1 cellular context compared by ENCODE assay signal in genomic region chr9:130590305-130590704, GRCh38.
A peak's percentile ranks its signal among the peaks of the same experiment; 100 is the strongest.
TF ChIP-seq lines count a peak whose summit lies in the region.

No MANE protein-coding gene starts in this region.

TF ChIP-seq in HepG2, 621 proteins besides CTCF, POLR2A, EP300 and RAD21 (continued from another document and continues in another):
- TF ChIP-seq ZGPAT (CRISPR knock-in tag; IDR thresholded peaks at IDR 0.05) (peak; percentile 34; the same call in 1 of the 2 replicates), ZNF577 (CRISPR knock-in tag; IDR thresholded peaks at IDR 0.05; ENCODE audit: borderline replicate concordance, low read depth) (no peak), MED1 (CRISPR knock-in tag; IDR thresholded peaks at IDR 0.05) (0 out of 2 replicates have a peak, but pooled peaks have one; percentile 29), TBP (CRISPR knock-in tag; IDR thresholded peaks at IDR 0.05) (no peak), ZNF280B (CRISPR knock-in tag; IDR thresholded peaks at IDR 0.05; ENCODE audit: borderline replicate concordance) (no peak), ZNF800 (CRISPR knock-in tag; IDR thresholded peaks at IDR 0.05) (no peak), FOXK1 (CRISPR knock-in tag; IDR thresholded peaks at IDR 0.05; ENCODE audit: borderline replicate concordance, low read depth) (no peak), TCF7 (IDR thresholded peaks at IDR 0.05; ENCODE audit: low read depth) (no peak), ZNF549 (CRISPR knock-in tag; IDR thresholded peaks at IDR 0.05) (no peak), NRL (CRISPR knock-in tag; IDR thresholded peaks at IDR 0.05; ENCODE audit: borderline replicate concordance) (no peak), MZF1 (CRISPR knock-in tag; IDR thresholded peaks at IDR 0.05; ENCODE audit: borderline replicate concordance) (no peak), SOX13 (IDR thresholded peaks at IDR 0.05) (no peak), SOX13 (CRISPR knock-in tag; conservative IDR thresholded peaks at IDR 0.05 in 1 of 2, IDR thresholded peaks at IDR 0.05 in 1 of 2) (peak in 1 of 2 experiments; percentile 53; a peak in 2 of 4 replicates), HDAC2 (CRISPR knock-in tag; IDR thresholded peaks at IDR 0.05) (peak; percentile 44; the same call in 1 of the 2 replicates), CBX1 (IDR thresholded peaks at IDR 0.05; ENCODE audit: low read depth) (no peak), AHDC1 (CRISPR knock-in tag; IDR thresholded peaks at IDR 0.05; ENCODE audit: borderline replicate concordance) (0 out of 2 replicates have a peak, but pooled peaks have one; percentile 50), FOXA3 (CRISPR knock-in tag; IDR thresholded peaks at IDR 0.05) (peak; percentile 35; the same call in 1 of the 2 replicates), ZNF331 (CRISPR knock-in tag; IDR thresholded peaks at IDR 0.05) (0 out of 2 replicates have a peak, but pooled peaks have one; percentile 8), NR2F6 (IDR thresholded peaks at IDR 0.05) (0 out of 2 replicates have a peak, but pooled peaks have one; percentile 32), NR2F6 (CRISPR knock-in tag; IDR thresholded peaks at IDR 0.05) (no peak), ISL2 (CRISPR knock-in tag; IDR thresholded peaks at IDR 0.05) (peak; percentile 80), HNF4A (CRISPR knock-in tag; IDR thresholded peaks at IDR 0.05) (peak; percentile 70), HDAC1 (CRISPR knock-in tag; IDR thresholded peaks at IDR 0.05) (0 out of 2 replicates have a peak, but pooled peaks have one; percentile 12), DR1 (CRISPR knock-in tag; IDR thresholded peaks at IDR 0.05) (no peak), ATF7-NPFF (CRISPR knock-in tag; IDR thresholded peaks at IDR 0.05; ENCODE audit: low read depth) (no peak), DNMT1 (CRISPR knock-in tag; IDR thresholded peaks at IDR 0.05) (no peak), ZNF768 (CRISPR knock-in tag; IDR thresholded peaks at IDR 0.05) (no peak), BCL6 (CRISPR knock-in tag; IDR thresholded peaks at IDR 0.05) (0 out of 2 replicates have a peak, but pooled peaks have one; percentile 27), SOX6 (IDR thresholded peaks at IDR 0.05) (no peak), SOX6 (CRISPR knock-in tag; IDR thresholded peaks at IDR 0.05) (peak; percentile 75), ZNF777 (CRISPR knock-in tag; IDR thresholded peaks at IDR 0.05) (no peak), ZNF589 (CRISPR knock-in tag; conservative IDR thresholded peaks at IDR 0.05) (no peak)
- TF ChIP-seq, protein P1, sequence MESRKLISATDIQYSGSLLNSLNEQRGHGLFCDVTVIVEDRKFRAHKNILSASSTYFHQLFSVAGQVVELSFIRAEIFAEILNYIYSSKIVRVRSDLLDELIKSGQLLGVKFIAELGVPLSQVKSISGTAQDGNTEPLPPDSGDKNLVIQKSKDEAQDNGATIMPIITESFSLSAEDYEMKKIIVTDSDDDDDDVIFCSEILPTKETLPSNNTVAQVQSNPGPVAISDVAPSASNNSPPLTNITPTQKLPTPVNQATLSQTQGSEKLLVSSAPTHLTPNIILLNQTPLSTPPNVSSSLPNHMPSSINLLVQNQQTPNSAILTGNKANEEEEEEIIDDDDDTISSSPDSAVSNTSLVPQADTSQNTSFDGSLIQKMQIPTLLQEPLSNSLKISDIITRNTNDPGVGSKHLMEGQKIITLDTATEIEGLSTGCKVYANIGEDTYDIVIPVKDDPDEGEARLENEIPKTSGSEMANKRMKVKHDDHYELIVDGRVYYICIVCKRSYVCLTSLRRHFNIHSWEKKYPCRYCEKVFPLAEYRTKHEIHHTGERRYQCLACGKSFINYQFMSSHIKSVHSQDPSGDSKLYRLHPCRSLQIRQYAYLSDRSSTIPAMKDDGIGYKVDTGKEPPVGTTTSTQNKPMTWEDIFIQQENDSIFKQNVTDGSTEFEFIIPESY (CRISPR knock-in tag; IDR thresholded peaks at IDR 0.05), result no peak
- TF ChIP-seq, protein P2, sequence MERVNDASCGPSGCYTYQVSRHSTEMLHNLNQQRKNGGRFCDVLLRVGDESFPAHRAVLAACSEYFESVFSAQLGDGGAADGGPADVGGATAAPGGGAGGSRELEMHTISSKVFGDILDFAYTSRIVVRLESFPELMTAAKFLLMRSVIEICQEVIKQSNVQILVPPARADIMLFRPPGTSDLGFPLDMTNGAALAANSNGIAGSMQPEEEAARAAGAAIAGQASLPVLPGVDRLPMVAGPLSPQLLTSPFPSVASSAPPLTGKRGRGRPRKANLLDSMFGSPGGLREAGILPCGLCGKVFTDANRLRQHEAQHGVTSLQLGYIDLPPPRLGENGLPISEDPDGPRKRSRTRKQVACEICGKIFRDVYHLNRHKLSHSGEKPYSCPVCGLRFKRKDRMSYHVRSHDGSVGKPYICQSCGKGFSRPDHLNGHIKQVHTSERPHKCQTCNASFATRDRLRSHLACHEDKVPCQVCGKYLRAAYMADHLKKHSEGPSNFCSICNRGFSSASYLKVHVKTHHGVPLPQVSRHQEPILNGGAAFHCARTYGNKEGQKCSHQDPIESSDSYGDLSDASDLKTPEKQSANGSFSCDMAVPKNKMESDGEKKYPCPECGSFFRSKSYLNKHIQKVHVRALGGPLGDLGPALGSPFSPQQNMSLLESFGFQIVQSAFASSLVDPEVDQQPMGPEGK (CRISPR knock-in tag; IDR thresholded peaks at IDR 0.05), result peak; percentile 54; the same call in 1 of the 2 replicates
- TF ChIP-seq, protein P3, sequence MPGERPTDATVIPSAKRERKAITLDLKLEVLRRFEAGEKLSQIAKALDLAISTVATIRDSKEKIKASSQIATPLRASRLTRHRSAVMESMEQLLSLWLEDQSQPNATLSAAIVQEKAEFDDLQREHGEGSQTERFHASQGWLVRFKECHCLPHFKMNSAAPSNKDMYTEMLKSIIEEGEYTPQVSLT (CRISPR knock-in tag; IDR thresholded peaks at IDR 0.05; ENCODE audit: borderline replicate concordance, low read depth), result no peak
- TF ChIP-seq, protein P4, sequence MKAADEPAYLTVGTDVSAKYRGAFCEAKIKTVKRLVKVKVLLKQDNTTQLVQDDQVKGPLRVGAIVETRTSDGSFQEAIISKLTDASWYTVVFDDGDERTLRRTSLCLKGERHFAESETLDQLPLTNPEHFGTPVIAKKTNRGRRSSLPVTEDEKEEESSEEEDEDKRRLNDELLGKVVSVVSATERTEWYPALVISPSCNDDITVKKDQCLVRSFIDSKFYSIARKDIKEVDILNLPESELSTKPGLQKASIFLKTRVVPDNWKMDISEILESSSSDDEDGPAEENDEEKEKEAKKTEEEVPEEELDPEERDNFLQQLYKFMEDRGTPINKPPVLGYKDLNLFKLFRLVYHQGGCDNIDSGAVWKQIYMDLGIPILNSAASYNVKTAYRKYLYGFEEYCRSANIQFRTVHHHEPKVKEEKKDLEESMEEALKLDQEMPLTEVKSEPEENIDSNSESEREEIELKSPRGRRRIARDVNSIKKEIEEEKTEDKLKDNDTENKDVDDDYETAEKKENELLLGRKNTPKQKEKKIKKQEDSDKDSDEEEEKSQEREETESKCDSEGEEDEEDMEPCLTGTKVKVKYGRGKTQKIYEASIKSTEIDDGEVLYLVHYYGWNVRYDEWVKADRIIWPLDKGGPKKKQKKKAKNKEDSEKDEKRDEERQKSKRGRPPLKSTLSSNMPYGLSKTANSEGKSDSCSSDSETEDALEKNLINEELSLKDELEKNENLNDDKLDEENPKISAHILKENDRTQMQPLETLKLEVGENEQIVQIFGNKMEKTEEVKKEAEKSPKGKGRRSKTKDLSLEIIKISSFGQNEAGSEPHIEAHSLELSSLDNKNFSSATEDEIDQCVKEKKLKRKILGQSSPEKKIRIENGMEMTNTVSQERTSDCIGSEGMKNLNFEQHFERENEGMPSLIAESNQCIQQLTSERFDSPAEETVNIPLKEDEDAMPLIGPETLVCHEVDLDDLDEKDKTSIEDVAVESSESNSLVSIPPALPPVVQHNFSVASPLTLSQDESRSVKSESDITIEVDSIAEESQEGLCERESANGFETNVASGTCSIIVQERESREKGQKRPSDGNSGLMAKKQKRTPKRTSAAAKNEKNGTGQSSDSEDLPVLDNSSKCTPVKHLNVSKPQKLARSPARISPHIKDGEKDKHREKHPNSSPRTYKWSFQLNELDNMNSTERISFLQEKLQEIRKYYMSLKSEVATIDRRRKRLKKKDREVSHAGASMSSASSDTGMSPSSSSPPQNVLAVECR (CRISPR knock-in tag; IDR thresholded peaks at IDR 0.05; ENCODE audit: borderline replicate concordance), result 0 out of 2 replicates have a peak, but pooled peaks have one; percentile 17
